Comparison of ENCODE assay signal across 2 cellular contexts in the genomic region with DNA sequence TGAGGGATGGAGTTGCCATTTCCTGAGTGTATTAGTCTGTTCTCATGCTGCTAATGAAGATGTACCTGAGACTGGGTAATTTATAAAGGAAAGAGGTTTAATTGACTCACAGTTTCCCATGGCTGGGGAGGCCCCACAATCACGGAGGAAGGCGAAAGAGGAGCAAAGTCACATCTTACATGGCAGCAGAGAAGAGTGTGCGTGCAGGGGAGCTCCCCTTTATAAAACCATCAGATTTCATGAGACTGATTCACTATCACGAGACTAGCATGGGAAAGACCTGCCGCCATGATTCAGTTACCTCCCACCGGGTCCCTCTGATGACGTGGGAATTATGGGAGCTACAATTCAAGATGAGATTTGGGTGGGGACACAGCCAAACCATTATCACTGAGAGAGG. TPM values are rescaled to one million over a fixed set of nuclear protein-coding genes. Genes with fewer than 3 reads are reported as not detected.
"Had no signal": no experiment of that assay in that cellular context is flagged by ENCODE, and none has a peak within 500 bp of the region (broad histone marks: within the 10 kb centered on the region; RNA-seq: fewer than 3 reads in every experiment).

No MANE protein-coding gene starts in this region.

RNA-seq across cellular contexts. Expression of gene ESPNL, which starts 33.4 kb away (rescaled TPM):
- total RNA-seq: left ventricle myocardium inferior, lung microvascular endothelial cell had no signal
